Comparison of ENCODE assay signal across 9 cellular contexts in the genomic region with DNA sequence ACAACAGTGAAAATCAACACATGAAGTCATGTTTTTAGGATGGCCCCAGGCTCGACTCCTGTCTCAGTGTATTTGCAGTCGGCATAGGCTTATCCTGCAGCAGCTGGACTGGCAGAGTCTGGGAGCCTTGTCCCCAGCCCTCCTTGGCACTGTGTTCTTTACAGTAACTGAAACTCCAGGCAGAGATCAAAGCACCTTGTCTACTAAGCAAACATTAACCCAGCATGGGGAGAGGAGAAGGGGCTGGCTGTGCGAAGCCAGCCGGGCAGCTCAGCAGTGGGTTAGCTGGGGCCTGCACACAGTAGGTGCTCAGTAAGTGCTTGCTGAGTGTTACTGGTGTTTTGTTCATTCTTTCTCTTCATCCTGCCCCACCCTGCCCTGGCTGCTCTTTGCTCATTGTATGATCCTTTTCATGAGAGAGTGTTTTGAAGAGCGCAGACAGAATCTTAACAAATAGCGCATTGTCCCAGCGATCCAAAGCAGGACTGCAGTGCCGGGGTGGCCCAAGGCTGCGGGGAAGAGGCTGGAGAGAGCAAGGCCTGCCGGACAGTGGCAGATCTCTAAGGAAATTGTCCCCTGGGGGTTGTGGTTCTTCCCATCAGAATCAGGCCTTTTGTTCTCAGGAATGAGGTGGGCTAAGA. TPM values are rescaled to one million over a fixed set of nuclear protein-coding genes. Genes with fewer than 3 reads are reported as not detected.
DNase-seq lines count a peak whose midpoint lies in the region; TF ChIP-seq lines count a peak whose summit lies in the region.
"Had no signal": no experiment of that assay in that cellular context is flagged by ENCODE, and none has a peak within 500 bp of the region (broad histone marks: within the 10 kb centered on the region; RNA-seq: fewer than 3 reads in every experiment).

No MANE protein-coding gene starts in this region.

- H3K36me3 Mint-ChIP-seq in activated naive CD8-positive, alpha-beta T cell treated with anti-CD3 and anti-CD28 coated beads for 36 hours: peaks cover 3% of the 10 kb centered on the region

- H3K27me3 ChIP-seq in A673 (replicated peaks; ENCODE audit: insufficient read depth, low read depth, low read length, poor library complexity): no peaks in the 10 kb centered on the region

- no peak overlapping the region for H3K4me3 Mint-ChIP-seq in activated naive CD8-positive, alpha-beta T cell treated with anti-CD3 and anti-CD28 coated beads for 36 hours

- H3K9me3 Mint-ChIP-seq in activated naive CD8-positive, alpha-beta T cell treated with anti-CD3 and anti-CD28 coated beads for 36 hours: no peaks in the 10 kb centered on the region

- H3K4me1 ChIP-seq in A673 (ENCODE audit: insufficient read depth, low read length, poor library complexity, severe bottlenecking): peaks cover 18% of the 10 kb centered on the region

- DNase-seq in RWPE1 (ENCODE audit: low spot score): no peak
- peak; percentile 89 for DNase-seq in epidermal melanocyte (ENCODE audit: insufficient read length, low spot score)
- peak; percentile 91 for DNase-seq in midbrain (lab: John Stamatoyannopoulos, UW)
- no peak for DNase-seq in central memory CD4-positive, alpha-beta T cell
- no peak for DNase-seq in A673 (ENCODE audit: low spot score)
- DNase-seq in activated naive CD8-positive, alpha-beta T cell treated with anti-CD3 and anti-CD28 coated beads for 36 hours: no peak
- DNase-seq: activated effector memory CD4-positive, alpha-beta T cell treated with Interleukin-2 at 50 U/mL for 16 hours; stimulated activated naive CD8-positive, alpha-beta T cell treated with anti-CD3 and anti-CD28 coated beads, Interleukin-15, Interleukin-2, amounts not matched to agents 100 U/mL and 50 U/mL, for 24 hours had no signal

- no peaks in the 10 kb centered on the region for H3K9me3 ChIP-seq in A673 (ENCODE audit: low read depth, low read length, poor library complexity, severe bottlenecking)

- BruUV-seq in A673 (replicated peaks; lab: Mats Ljungman, UMichigan): no TSS peak

- no peaks in the 10 kb centered on the region for H3K27me3 Mint-ChIP-seq in activated naive CD8-positive, alpha-beta T cell treated with anti-CD3 and anti-CD28 coated beads for 36 hours

- CTCF ChIA-PET in RWPE1 (lab: Yijun Ruan, JAX) (interaction anchor here (0.5 kb wide), 1 partner anchor 12 kb away, joined by 5 read pairs; no protein-coding TSS in a partner anchor), A673 (lab: Charles Lee) (no interaction called here)

- H3K27ac ChIP-seq in RWPE1 (peak overlapping the region; percentile 100), temporal lobe (ENCODE audit: low read depth, low read length) (peak overlapping the region; percentile 99), A673 (ENCODE audit: low read depth, low read length, poor library complexity, severe bottlenecking) (no peak overlapping the region)

- H3K4me1 Mint-ChIP-seq in activated naive CD8-positive, alpha-beta T cell treated with anti-CD3 and anti-CD28 coated beads for 36 hours: peaks cover 5% of the 10 kb centered on the region

- H3K36me3 ChIP-seq in A673 (ENCODE audit: insufficient read depth, low read length, poor library complexity, severe bottlenecking): peaks cover 31% of the 10 kb centered on the region

- H3K4me3 ChIP-seq in A673 (ENCODE audit: low read depth, low read length, poor library complexity, severe bottlenecking): no peak overlapping the region

- intact Hi-C loops in A673 (cut with micrococcal nuclease; ENCODE audit: unreplicated experiment): no loop called here

- no peak overlapping the region for H3K27ac Mint-ChIP-seq in activated naive CD8-positive, alpha-beta T cell treated with anti-CD3 and anti-CD28 coated beads for 36 hours

- POLR2A ChIA-PET in RWPE1 (lab: Yijun Ruan, JAX; ENCODE audit: low non-redundant PET): no interaction called here
- POLR2A ChIA-PET in A673 (lab: Charles Lee; ENCODE audit: low non-redundant PET): no interaction called here

- TF ChIP-seq CTCF in RWPE1 (conservative IDR thresholded peaks at IDR 0.05; ENCODE audit: low read depth) (no peak), A673 (conservative IDR thresholded peaks at IDR 0.05; ENCODE audit: low read depth, low read length) (no peak)

RNA-seq across cellular contexts. Expression of a gene that starts 23.5 kb away (rescaled TPM):
- 3.7 TPM for total RNA-seq in temporal lobe
- total RNA-seq in A673 (2021): 0.95 and 2.4 TPM in 2 replicates
- 1 to 10 TPM in 1 of 2 experiments, under 1 TPM in 1; 0.64 to 1.4 TPM for total RNA-seq in activated naive CD8-positive, alpha-beta T cell treated with anti-CD3 and anti-CD28 coated beads for 36 hours

RNA-seq across cellular contexts. Expression of a gene that starts 30.6 kb away (rescaled TPM):
- total RNA-seq in temporal lobe (36.1 TPM), A673 (2021) (98.1 and 114 TPM in 2 replicates)
- 100 to 1,000 TPM in 1 of 2 experiments, 10 to 100 TPM in 1; 93.4 to 101 TPM for total RNA-seq in activated naive CD8-positive, alpha-beta T cell treated with anti-CD3 and anti-CD28 coated beads for 36 hours

RNA-seq across cellular contexts. Expression of a gene that starts 30.8 kb away (rescaled TPM):
- total RNA-seq in temporal lobe (6.6 TPM), A673 (2021) (30.6 and 39.0 TPM in 2 replicates)
- total RNA-seq in activated naive CD8-positive, alpha-beta T cell treated with anti-CD3 and anti-CD28 coated beads for 36 hours: 10 to 100 TPM; 31.4 to 32.6 TPM

Comparison
In these comparisons a context has a peak if more than half of its experiments do, and no peak if none do; other contexts are left out.
1. DNase-seq: peak in epidermal melanocyte (single experiment) and midbrain (single experiment); none in RWPE1 (single experiment), central memory CD4-positive, alpha-beta T cell (single experiment), A673 (single experiment) and activated naive CD8-positive, alpha-beta T cell treated with anti-CD3 and anti-CD28 coated beads for 36 hours (single experiment).